Comparison of ENCODE assay signal across 17 cellular contexts in the genomic region with DNA sequence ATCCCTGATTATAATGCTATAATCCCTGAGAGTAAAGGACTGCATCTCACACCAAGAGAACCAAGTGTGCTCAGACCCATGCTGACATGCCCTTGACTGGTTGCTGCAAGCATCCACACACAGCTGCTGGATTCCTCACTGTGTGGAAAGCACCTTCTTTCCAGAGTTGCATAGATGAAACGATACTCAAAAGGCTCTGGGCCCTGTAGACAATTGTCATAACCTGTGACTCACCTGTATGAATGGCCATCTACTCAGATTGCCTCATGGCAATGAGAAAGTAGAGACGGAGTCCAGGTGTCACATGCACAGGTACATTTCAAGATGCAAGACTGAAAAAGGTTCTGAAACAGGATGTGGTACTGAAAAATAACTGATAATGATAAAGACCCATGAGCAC. TPM values are rescaled to one million over a fixed set of nuclear protein-coding genes. Genes with fewer than 3 reads are reported as not detected.
DNase-seq lines count a peak whose midpoint lies in the region; TF ChIP-seq lines count a peak whose summit lies in the region.
"Had no signal": no experiment of that assay in that cellular context is flagged by ENCODE, and none has a peak within 500 bp of the region (broad histone marks: within the 10 kb centered on the region; RNA-seq: fewer than 3 reads in every experiment).

No MANE protein-coding gene starts in this region.

- intact Hi-C loops in Calu3 (cut with micrococcal nuclease; ENCODE audit: unreplicated experiment): no loop called here
- intact Hi-C loops in left ventricle myocardium inferior (cut with micrococcal nuclease): no loop called here
- intact Hi-C loops in Caco-2 (cut with micrococcal nuclease; ENCODE audit: unreplicated experiment): no loop called here

- BruUV-seq in Calu3 (replicated peaks; lab: Mats Ljungman, UMichigan) (no TSS peak), Caco-2 (replicated peaks; lab: Mats Ljungman, UMichigan) (no TSS peak)

- H3K36me3 ChIP-seq in SK-N-MC (ENCODE audit: insufficient read depth, low read length): no peaks in the 10 kb centered on the region
- no peaks in the 10 kb centered on the region for H3K36me3 ChIP-seq in hepatocyte (replicated peaks; ENCODE audit: insufficient read depth, low read depth)
- H3K36me3 ChIP-seq in left ventricle myocardium inferior: no peaks in the 10 kb centered on the region
- H3K36me3 ChIP-seq in Caco-2 (ENCODE audit: control insufficient read depth, insufficient read depth, low read length): no peaks in the 10 kb centered on the region

- H3K27me3 ChIP-seq in hepatocyte: no peaks in the 10 kb centered on the region
- peaks cover 37% of the 10 kb centered on the region for H3K27me3 ChIP-seq in left ventricle myocardium inferior (ENCODE audit: low read depth)
- no peaks in the 10 kb centered on the region for H3K27me3 ChIP-seq in Caco-2 (replicated peaks; ENCODE audit: control insufficient read depth, insufficient read depth, low read length)

- CTCF ChIA-PET in Calu3 (lab: Charles Lee): no interaction called here
- CTCF ChIA-PET in Caco-2 (lab: Charles Lee): no interaction called here

- no peak overlapping the region for H2AFZ ChIP-seq in hepatocyte
- H2AFZ ChIP-seq: GM23248 had no signal

- H3K9me3 Mint-ChIP-seq in Calu3 (ENCODE audit: low read depth, unreplicated experiment) (no peaks in the 10 kb centered on the region), Caco-2 (ENCODE audit: unreplicated experiment) (no peaks in the 10 kb centered on the region)
- H3K9me3 Mint-ChIP-seq: HFFc6 had no signal

- no peaks in the 10 kb centered on the region for H3K79me2 ChIP-seq in hepatocyte

- no peak overlapping the region for H3K4me2 ChIP-seq in hepatocyte
- H3K4me2 ChIP-seq: SK-N-SH had no signal

- H3K4me1 ChIP-seq in hepatocyte (ENCODE audit: insufficient read depth) (no peaks in the 10 kb centered on the region), left ventricle myocardium inferior (no peaks in the 10 kb centered on the region), Caco-2 (no peaks in the 10 kb centered on the region)

- H3K4me1 Mint-ChIP-seq in Calu3 (ENCODE audit: low read depth, unreplicated experiment): peaks cover 9% of the 10 kb centered on the region
- no peaks in the 10 kb centered on the region for H3K4me1 Mint-ChIP-seq in Caco-2 (ENCODE audit: low read depth, unreplicated experiment)

- 86% methylated on average over 2 of the region's 2 CpGs for WGBS in hepatocyte (ENCODE audit: low lambda C conversion rate, missing lambda C conversion rate)

- TF ChIP-seq CTCF in Calu3 (IDR thresholded peaks at IDR 0.05; ENCODE audit: unreplicated experiment): no peak
- no peak for TF ChIP-seq CTCF in hepatocyte (IDR thresholded peaks at IDR 0.05; ENCODE audit: poor library complexity)
- TF ChIP-seq CTCF in left ventricle myocardium inferior (IDR thresholded peaks at IDR 0.05; ENCODE audit: borderline replicate concordance): no peak
- no peak for TF ChIP-seq CTCF in Caco-2 (IDR thresholded peaks at IDR 0.05; ENCODE audit: insufficient read depth in 1 of 2, low read depth in 1 of 2, low read length in 1 of 2, severe bottlenecking in 1 of 2, unreplicated experiment in 1 of 2)

- no peaks in the 10 kb centered on the region for H4K20me1 ChIP-seq in hepatocyte (ENCODE audit: insufficient read depth, poor library complexity, severe bottlenecking)

- H3K27ac Mint-ChIP-seq in Calu3 (ENCODE audit: unreplicated experiment) (no peak overlapping the region), Caco-2 (ENCODE audit: unreplicated experiment) (no peak overlapping the region)
- H3K27ac Mint-ChIP-seq: CD4-positive, CD25-positive, alpha-beta regulatory T cell; HFFc6 had no signal

- no peaks in the 10 kb centered on the region for H3K9me3 ChIP-seq in SK-N-MC (ENCODE audit: low read depth, low read length)
- no peaks in the 10 kb centered on the region for H3K9me3 ChIP-seq in hepatocyte (ENCODE audit: low read depth)
- H3K9me3 ChIP-seq in left ventricle myocardium inferior (replicated peaks): no peaks in the 10 kb centered on the region
- H3K9me3 ChIP-seq in Caco-2: no peaks in the 10 kb centered on the region
- H3K9me3 ChIP-seq: SK-N-SH had no signal

- H3K4me3 Mint-ChIP-seq in Calu3 (ENCODE audit: low read depth, unreplicated experiment) (no peak overlapping the region), Caco-2 (ENCODE audit: unreplicated experiment) (no peak overlapping the region)
- H3K4me3 Mint-ChIP-seq: CD4-positive, CD25-positive, alpha-beta regulatory T cell; HFFc6 had no signal

- POLR2A ChIA-PET in Caco-2 (lab: Charles Lee): no interaction called here

- peak; percentile 23 for DNase-seq in Calu3
- DNase-seq in HPDE6-E6E7 (ENCODE audit: extremely low spot score): peak; percentile 86
- no peak for DNase-seq in SK-N-MC (ENCODE audit: low read depth, low spot score)
- DNase-seq in hepatocyte (ENCODE audit: low spot score): peak; percentile 14
- no peak for DNase-seq in KG1 (lab: John Stamatoyannopoulos, UW)
- no peak for DNase-seq in left ventricle myocardium inferior
- DNase-seq in Caco-2: no peak
- DNase-seq: ACHN; CD4-positive, CD25-positive, alpha-beta regulatory T cell; DND-41; GDM1; GM23248; HFFc6; Karpas-422; NCI-H1417; NCI-H2029; SK-N-SH had no signal

- H3K36me3 Mint-ChIP-seq in Calu3 (ENCODE audit: insufficient read depth, unreplicated experiment): no peaks in the 10 kb centered on the region
- H3K36me3 Mint-ChIP-seq in Caco-2 (ENCODE audit: insufficient read depth, unreplicated experiment): no peaks in the 10 kb centered on the region
- H3K36me3 Mint-ChIP-seq: CD4-positive, CD25-positive, alpha-beta regulatory T cell had no signal

- no peak overlapping the region for H3K9ac ChIP-seq in SK-N-MC (ENCODE audit: insufficient read length)
- H3K9ac ChIP-seq: GM23248, SK-N-SH had no signal

- H3K27me3 Mint-ChIP-seq in Calu3 (ENCODE audit: unreplicated experiment) (no peaks in the 10 kb centered on the region), Caco-2 (ENCODE audit: insufficient read depth, unreplicated experiment) (no peaks in the 10 kb centered on the region)
- H3K27me3 Mint-ChIP-seq: CD4-positive, CD25-positive, alpha-beta regulatory T cell had no signal

- H3K9me2 ChIP-seq in hepatocyte (replicated peaks; ENCODE audit: insufficient read depth): no peaks in the 10 kb centered on the region
- H3K9me2 ChIP-seq: SK-N-SH had no signal

- peak overlapping the region; percentile 77 for H3K27ac ChIP-seq in SK-N-MC
- H3K27ac ChIP-seq in hepatocyte: no peak overlapping the region
- no peak overlapping the region for H3K27ac ChIP-seq in left ventricle myocardium inferior (replicated peaks)
- H3K27ac ChIP-seq: GM23248 had no signal

- no peak overlapping the region for H3K4me3 ChIP-seq in SK-N-MC
- no peak overlapping the region for H3K4me3 ChIP-seq in hepatocyte
- no peak overlapping the region for H3K4me3 ChIP-seq in left ventricle myocardium inferior
- H3K4me3 ChIP-seq in Caco-2 (ENCODE audit: low read depth, low read length): no peak overlapping the region
- H3K4me3 ChIP-seq: GM23248 had no signal

RNA-seq across cellular contexts. Expression of a gene that starts 58.1 kb away (rescaled TPM):
- total RNA-seq in Calu3 (2022) (40.4 and 42.7 TPM in 2 replicates), hepatocyte (38.4 and 47.1 TPM in 2 replicates), left ventricle myocardium inferior (11.3 TPM), Caco-2 (2022) (41.9 and 42.3 TPM in 2 replicates)
- polyA plus RNA-seq in hepatocyte: 44.3 and 47.0 TPM in 2 replicates

Comparison
In these comparisons a context has a peak if more than half of its experiments do, and no peak if none do; other contexts are left out.
1. DNase-seq: peak in Calu3 (single experiment), HPDE6-E6E7 (single experiment) and hepatocyte (single experiment); none in SK-N-MC (single experiment), KG1 (single experiment), left ventricle myocardium inferior (single experiment) and Caco-2 (0 of 2).